In genomic region chr9:19926774-19927173, GRCh38 we compare ENCODE assay signal across 2 cellular contexts.
TF ChIP-seq lines count a peak whose summit lies in the region.

No MANE protein-coding gene starts in this region.

TF ChIP-seq in H1, 55 proteins besides CTCF, POLR2A, EP300 and RAD21:
- TF ChIP-seq CBX8 (IDR thresholded peaks at IDR 0.05; ENCODE audit: borderline replicate concordance, low read depth, low read length) (no peak), KDM1A (IDR thresholded peaks at IDR 0.05; ENCODE audit: borderline replicate concordance, low read length) (no peak)
TF ChIP-seq in H1: peak in this region for 0.

TF ChIP-seq in neural cell, 6 proteins besides CTCF, POLR2A, EP300 and RAD21:
- TF ChIP-seq EZH2 (IDR thresholded peaks at IDR 0.05; ENCODE audit: borderline replicate concordance, insufficient read depth, low read length, poor library complexity, severe bottlenecking) (no peak), MXI1 (conservative IDR thresholded peaks at IDR 0.05; ENCODE audit: poor library complexity, severe bottlenecking) (no peak), SMC3 (conservative IDR thresholded peaks at IDR 0.05; ENCODE audit: poor library complexity) (no peak)
TF ChIP-seq in neural cell: peak in this region for 0.
